Comparison of ENCODE assay signal across 11 cellular contexts in genomic region chr1:159800177-159800935, GRCh38. TPM values are rescaled to one million over a fixed set of nuclear protein-coding genes. Genes with fewer than 3 reads are reported as not detected.
DNase-seq lines count a peak whose midpoint lies in the region; ATAC-seq and TF ChIP-seq lines count a peak whose summit lies in the region.
"Had no signal": no experiment of that assay in that cellular context is flagged by ENCODE, and none has a peak within 500 bp of the region (broad histone marks: within the 10 kb centered on the region; RNA-seq: fewer than 3 reads in every experiment).

No MANE protein-coding gene starts in this region.

- intact Hi-C loops in activated CD8-positive, alpha-beta T cell treated with anti-CD3 and anti-CD28 coated beads for 36 hours (cut with micrococcal nuclease): no loop called here
- intact Hi-C loops in dorsolateral prefrontal cortex (cut with DNase I): loop anchor here in 1 of 2 donors (5.0 kb wide), 1 partner anchor 202 kb away; no protein-coding TSS in a partner anchor

- CTCF ChIA-PET in activated CD8-positive, alpha-beta T cell treated with anti-CD3 and anti-CD28 coated beads for 36 hours (lab: Charles Lee): interaction anchor here (0.9 to 18.8 kb wide), 19 partner anchors 8 to 586 kb away, joined by 3 to 482 read pairs (median 9); partner anchors contain the start of gene DUSP23

- peaks cover 43% of the 10 kb centered on the region for H3K4me1 Mint-ChIP-seq in activated CD8-positive, alpha-beta T cell treated with anti-CD3 and anti-CD28 coated beads for 36 hours (ENCODE audit: low read depth)

- POLR2A ChIA-PET in activated CD8-positive, alpha-beta T cell treated with anti-CD3 and anti-CD28 coated beads for 36 hours (lab: Charles Lee): interaction anchor here (1.2 to 1.9 kb wide), 3 partner anchors 20 to 125 kb away, joined by 3 to 6 read pairs (median 5); partner anchors contain the start of genes DUSP23, SLAMF8 and TAGLN2

- peak; percentile 51 for DNase-seq in activated CD8-positive, alpha-beta T cell treated with anti-CD3 and anti-CD28 coated beads for 36 hours
- peak; percentile 34 for DNase-seq in stimulated activated CD8-positive, alpha-beta memory T cell treated with anti-CD3 and anti-CD28 coated beads, Interleukin-12 subunit alpha, Interleukin-12 subunit beta, amount 100 ng/mL, for 4 hours (ENCODE audit: low read depth)
- DNase-seq in dorsolateral prefrontal cortex (no peak), tibial nerve (ENCODE audit: low spot score in 2 of 2) (no peak), HUDEP-2 (lab: John Stamatoyannopoulos, UW; ENCODE audit: unreplicated experiment in 76 of 76) (no peak), G401 (ENCODE audit: low spot score) (no peak)
- DNase-seq: NCI-H2029, transverse colon had no signal

- 77 to 80% methylated on average over 8 of the region's 8 CpGs for WGBS in tibial nerve, 2 donors

- in situ Hi-C loops in G401 (cut with HindIII; ENCODE audit: low sequenced_read_pairs): no loop called here

- H3K27ac ChIP-seq in dorsolateral prefrontal cortex: no peak overlapping the region
- no peak overlapping the region for H3K27ac ChIP-seq in tibial nerve
- H3K27ac ChIP-seq: transverse colon had no signal

- no peak for TF ChIP-seq CTCF in activated CD8-positive, alpha-beta T cell treated with anti-CD3 and anti-CD28 coated beads for 36 hours (IDR thresholded peaks at IDR 0.05)
- TF ChIP-seq CTCF in dorsolateral prefrontal cortex (IDR thresholded peaks at IDR 0.05 in 54 of 56, conservative IDR thresholded peaks at IDR 0.05 in 2 of 56; ENCODE audit: low read depth in 1 of 56, partially characterized antibody in 56 of 56) (no peak), tibial nerve (IDR thresholded peaks at IDR 0.05) (no peak)

- H3K36me3 ChIP-seq in tibial nerve: no peaks in the 10 kb centered on the region
- H3K36me3 ChIP-seq: transverse colon had no signal

- no peaks in the 10 kb centered on the region for H3K36me3 Mint-ChIP-seq in activated CD8-positive, alpha-beta T cell treated with anti-CD3 and anti-CD28 coated beads for 36 hours (ENCODE audit: low read depth)

- no peaks in the 10 kb centered on the region for H3K9me3 Mint-ChIP-seq in activated CD8-positive, alpha-beta T cell treated with anti-CD3 and anti-CD28 coated beads for 36 hours

- no peak for TF ChIP-seq POLR2A in tibial nerve (IDR thresholded peaks at IDR 0.05)

- no peak overlapping the region for H3K4me3 Mint-ChIP-seq in activated CD8-positive, alpha-beta T cell treated with anti-CD3 and anti-CD28 coated beads for 36 hours

- H3K4me1 ChIP-seq in tibial nerve: peaks cover 0 to 8% (median 0%) of the 10 kb centered on the region in 4 donors

- H3K27me3 Mint-ChIP-seq in activated CD8-positive, alpha-beta T cell treated with anti-CD3 and anti-CD28 coated beads for 36 hours: no peaks in the 10 kb centered on the region

- peak overlapping the region; percentile 16 for H3K27ac Mint-ChIP-seq in activated CD8-positive, alpha-beta T cell treated with anti-CD3 and anti-CD28 coated beads for 36 hours

- TF ChIP-seq EP300 in tibial nerve (IDR thresholded peaks at IDR 0.05): no peak

- H3K27me3 ChIP-seq in dorsolateral prefrontal cortex (peaks cover 0 to 6% (median 0%) of the 10 kb centered on the region in 45 donors), tibial nerve (peaks cover 0 to 9% of the 10 kb centered on the region in 2 donors)

- H3K9me3 ChIP-seq in tibial nerve: no peaks in the 10 kb centered on the region
- H3K9me3 ChIP-seq: transverse colon had no signal

- ATAC-seq in GM18520 (IDR thresholded peaks at IDR 0.05; ENCODE audit: unreplicated experiment) (peak; percentile 88), HG03175 (IDR thresholded peaks at IDR 0.05; ENCODE audit: unreplicated experiment) (peak; percentile 64)
- peak; percentile 73 for ATAC-seq in activated CD8-positive, alpha-beta T cell treated with anti-CD3 and anti-CD28 coated beads for 36 hours

- H3K4me3 ChIP-seq in dorsolateral prefrontal cortex: no peak overlapping the region
- H3K4me3 ChIP-seq in tibial nerve: no peak overlapping the region
- H3K4me3 ChIP-seq: transverse colon had no signal

RNA-seq across cellular contexts. Expression of gene FCRL6, which starts 1.8 kb away (rescaled TPM):
- total RNA-seq in activated CD8-positive, alpha-beta T cell treated with anti-CD3 and anti-CD28 coated beads for 36 hours: under 1 TPM in 1 of 2 experiments, not detected in 1; 0.20 TPM
- total RNA-seq in dorsolateral prefrontal cortex: 1 to 10 TPM in 5 of 120 experiments, under 1 TPM in 25, not detected in 90; 0.23 to 2.2 (median 0.54) TPM
- 1 to 10 TPM in 2 of 4 donors, under 1 TPM in 2; 0.39 to 2.2 (median 1.4) TPM for total RNA-seq in tibial nerve
- total RNA-seq in G401 (2014; rRNA removed; shearing (Covaris generic)): not detected in 2 replicates

RNA-seq across cellular contexts. Expression of gene DUSP23, which starts 19.6 kb away (rescaled TPM):
- 10 to 100 TPM; 27.2 TPM for total RNA-seq in activated CD8-positive, alpha-beta T cell treated with anti-CD3 and anti-CD28 coated beads for 36 hours
- 10 to 100 TPM in 118 of 120 experiments, 1 to 10 TPM in 2; 8.3 to 30.2 (median 16.0) TPM for total RNA-seq in dorsolateral prefrontal cortex
- total RNA-seq in tibial nerve: 100 to 1,000 TPM; 114 to 162 (median 123) TPM
- 35.0 and 59.7 TPM in 2 replicates for total RNA-seq in G401 (2014; rRNA removed; shearing (Covaris generic))

RNA-seq across cellular contexts. Expression of gene SLAMF8, which starts 26.3 kb away (rescaled TPM):
- under 1 TPM; 0.54 TPM for total RNA-seq in activated CD8-positive, alpha-beta T cell treated with anti-CD3 and anti-CD28 coated beads for 36 hours
- 10 to 100 TPM in 1 of 120 experiments, 1 to 10 TPM in 63, under 1 TPM in 45, not detected in 11; 0.16 to 11.0 (median 1.3) TPM for total RNA-seq in dorsolateral prefrontal cortex
- 1 to 10 TPM; 2.2 to 6.9 (median 3.7) TPM for total RNA-seq in tibial nerve
- total RNA-seq in G401 (2014; rRNA removed; shearing (Covaris generic)): not detected in 2 replicates
- total RNA-seq: pulmonary artery endothelial cell had no signal

Comparison
In these comparisons a context has a peak if more than half of its experiments do, and no peak if none do; other contexts are left out.
1. DNase-seq: peak in activated CD8-positive, alpha-beta T cell treated with anti-CD3 and anti-CD28 coated beads for 36 hours (single experiment) and stimulated activated CD8-positive, alpha-beta memory T cell treated with anti-CD3 and anti-CD28 coated beads, Interleukin-12 subunit alpha, Interleukin-12 subunit beta, amount 100 ng/mL, for 4 hours (single experiment); none in dorsolateral prefrontal cortex (0 of 10), tibial nerve (0 of 2), HUDEP-2 (0 of 76) and G401 (single experiment).
2. Peak in every context shown above with its lines, with median percentiles within 50 percentile points of each other: ATAC-seq.